1 cellular context compared by ENCODE assay signal in the genomic region with DNA sequence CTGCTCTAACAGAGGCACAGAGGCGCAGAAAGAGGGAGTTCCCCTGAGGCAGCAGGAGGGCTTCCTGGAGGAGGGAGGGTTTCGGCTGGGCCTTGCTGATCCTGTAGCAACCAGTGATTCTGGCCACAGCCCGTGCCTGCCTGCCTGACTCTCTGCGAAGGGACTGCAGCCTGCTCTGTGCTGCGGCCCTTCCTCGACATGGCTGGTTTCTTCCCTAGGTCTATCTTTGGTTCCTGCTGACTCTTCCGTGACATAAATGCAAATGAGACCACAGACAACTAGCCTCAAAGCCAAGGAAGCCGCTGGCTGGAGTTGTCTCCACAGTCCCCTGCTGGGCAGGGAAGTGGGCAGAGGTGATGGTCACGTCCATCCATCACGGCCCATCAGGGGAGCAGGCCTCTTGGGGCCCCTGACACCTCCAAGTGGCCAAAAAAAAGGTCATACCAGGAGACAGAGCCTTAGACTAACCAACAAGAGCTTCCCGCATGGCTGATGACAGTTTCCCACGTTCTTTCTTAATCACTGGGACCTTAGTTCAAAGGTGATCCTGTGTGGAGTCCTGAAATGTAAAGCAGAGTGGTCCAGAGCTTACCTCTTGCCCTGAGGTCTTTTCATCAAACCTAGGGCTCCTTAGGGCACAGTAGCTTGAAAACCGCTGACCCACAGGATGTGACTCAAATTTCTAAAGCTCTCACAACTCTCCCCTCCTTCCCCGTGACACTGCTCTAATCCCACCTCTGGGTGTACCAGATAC.
TF ChIP-seq lines count a peak whose summit lies in the region.

No MANE protein-coding gene starts in this region.

TF ChIP-seq in HepG2, 621 proteins besides CTCF, POLR2A, EP300 and RAD21 (continued from another document and continues in another):
- TF ChIP-seq, protein P1, sequence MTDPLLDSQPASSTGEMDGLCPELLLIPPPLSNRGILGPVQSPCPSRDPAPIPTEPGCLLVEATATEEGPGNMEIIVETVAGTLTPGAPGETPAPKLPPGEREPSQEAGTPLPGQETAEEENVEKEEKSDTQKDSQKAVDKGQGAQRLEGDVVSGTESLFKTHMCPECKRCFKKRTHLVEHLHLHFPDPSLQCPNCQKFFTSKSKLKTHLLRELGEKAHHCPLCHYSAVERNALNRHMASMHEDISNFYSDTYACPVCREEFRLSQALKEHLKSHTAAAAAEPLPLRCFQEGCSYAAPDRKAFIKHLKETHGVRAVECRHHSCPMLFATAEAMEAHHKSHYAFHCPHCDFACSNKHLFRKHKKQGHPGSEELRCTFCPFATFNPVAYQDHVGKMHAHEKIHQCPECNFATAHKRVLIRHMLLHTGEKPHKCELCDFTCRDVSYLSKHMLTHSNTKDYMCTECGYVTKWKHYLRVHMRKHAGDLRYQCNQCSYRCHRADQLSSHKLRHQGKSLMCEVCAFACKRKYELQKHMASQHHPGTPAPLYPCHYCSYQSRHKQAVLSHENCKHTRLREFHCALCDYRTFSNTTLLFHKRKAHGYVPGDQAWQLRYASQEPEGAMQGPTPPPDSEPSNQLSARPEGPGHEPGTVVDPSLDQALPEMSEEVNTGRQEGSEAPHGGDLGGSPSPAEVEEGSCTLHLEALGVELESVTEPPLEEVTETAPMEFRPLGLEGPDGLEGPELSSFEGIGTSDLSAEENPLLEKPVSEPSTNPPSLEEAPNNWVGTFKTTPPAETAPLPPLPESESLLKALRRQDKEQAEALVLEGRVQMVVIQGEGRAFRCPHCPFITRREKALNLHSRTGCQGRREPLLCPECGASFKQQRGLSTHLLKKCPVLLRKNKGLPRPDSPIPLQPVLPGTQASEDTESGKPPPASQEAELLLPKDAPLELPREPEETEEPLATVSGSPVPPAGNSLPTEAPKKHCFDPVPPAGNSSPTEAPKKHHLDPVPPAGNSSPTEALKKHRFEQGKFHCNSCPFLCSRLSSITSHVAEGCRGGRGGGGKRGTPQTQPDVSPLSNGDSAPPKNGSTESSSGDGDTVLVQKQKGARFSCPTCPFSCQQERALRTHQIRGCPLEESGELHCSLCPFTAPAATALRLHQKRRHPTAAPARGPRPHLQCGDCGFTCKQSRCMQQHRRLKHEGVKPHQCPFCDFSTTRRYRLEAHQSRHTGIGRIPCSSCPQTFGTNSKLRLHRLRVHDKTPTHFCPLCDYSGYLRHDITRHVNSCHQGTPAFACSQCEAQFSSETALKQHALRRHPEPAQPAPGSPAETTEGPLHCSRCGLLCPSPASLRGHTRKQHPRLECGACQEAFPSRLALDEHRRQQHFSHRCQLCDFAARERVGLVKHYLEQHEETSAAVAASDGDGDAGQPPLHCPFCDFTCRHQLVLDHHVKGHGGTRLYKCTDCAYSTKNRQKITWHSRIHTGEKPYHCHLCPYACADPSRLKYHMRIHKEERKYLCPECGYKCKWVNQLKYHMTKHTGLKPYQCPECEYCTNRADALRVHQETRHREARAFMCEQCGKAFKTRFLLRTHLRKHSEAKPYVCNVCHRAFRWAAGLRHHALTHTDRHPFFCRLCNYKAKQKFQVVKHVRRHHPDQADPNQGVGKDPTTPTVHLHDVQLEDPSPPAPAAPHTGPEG (CRISPR knock-in tag; IDR thresholded peaks at IDR 0.05) = peak; percentile 52; the same call in 1 of the 2 replicates
- TF ChIP-seq HNF4G (IDR thresholded peaks at IDR 0.05; ENCODE audit: borderline replicate concordance, low read depth, low read length) (peak; percentile 80; the same call in 1 of the 2 replicates), HNF4G (CRISPR knock-in tag; IDR thresholded peaks at IDR 0.05; ENCODE audit: borderline replicate concordance, low read depth) (no peak), NR2C2 (CRISPR knock-in tag; IDR thresholded peaks at IDR 0.05; ENCODE audit: borderline replicate concordance) (peak; percentile 86), NFATC3 (CRISPR knock-in tag; IDR thresholded peaks at IDR 0.05) (no peak), RXRB (CRISPR knock-in tag; IDR thresholded peaks at IDR 0.05; ENCODE audit: borderline replicate concordance) (peak; percentile 74; the same call in 1 of the 2 replicates), RFXAP (CRISPR knock-in tag; IDR thresholded peaks at IDR 0.05; ENCODE audit: borderline replicate concordance) (0 out of 2 replicates have a peak, but pooled peaks have one; percentile 43), ZNF225 (CRISPR knock-in tag; IDR thresholded peaks at IDR 0.05) (peak; percentile 74; the same call in 1 of the 2 replicates), SP5 (CRISPR knock-in tag; IDR thresholded peaks at IDR 0.05; ENCODE audit: borderline replicate concordance, low read depth) (0 out of 2 replicates have a peak, but pooled peaks have one; percentile 13), BORCS8-MEF2B (CRISPR knock-in tag; IDR thresholded peaks at IDR 0.05) (no peak), SPEN (CRISPR knock-in tag; IDR thresholded peaks at IDR 0.05; ENCODE audit: low read depth) (peak; percentile 58; the same call in 1 of the 2 replicates), KLF16 (CRISPR knock-in tag; IDR thresholded peaks at IDR 0.05) (peak in 1 of 2 experiments; percentile 62; a peak in 2 of 4 replicates), GABPB1 (CRISPR knock-in tag; IDR thresholded peaks at IDR 0.05) (peak; percentile 50), CEBPB (IDR thresholded peaks at IDR 0.05; ENCODE audit: borderline replicate concordance, low read depth, low read length) (peak; percentile 75; the same call in 1 of the 2 replicates), ISL2 (CRISPR knock-in tag; IDR thresholded peaks at IDR 0.05) (0 out of 2 replicates have a peak, but pooled peaks have one; percentile 38), ZNF572 (CRISPR knock-in tag; IDR thresholded peaks at IDR 0.05) (0 out of 2 replicates have a peak, but pooled peaks have one; percentile 53), YEATS2 (CRISPR knock-in tag; IDR thresholded peaks at IDR 0.05; ENCODE audit: borderline replicate concordance) (no peak), KDM2A (CRISPR knock-in tag; IDR thresholded peaks at IDR 0.05; ENCODE audit: borderline replicate concordance, low read depth) (no peak), ZNF350 (CRISPR knock-in tag; IDR thresholded peaks at IDR 0.05; ENCODE audit: borderline replicate concordance, low read depth) (0 out of 2 replicates have a peak, but pooled peaks have one; percentile 35), MED1 (CRISPR knock-in tag; IDR thresholded peaks at IDR 0.05) (peak; percentile 74), KDM3A (CRISPR knock-in tag; IDR thresholded peaks at IDR 0.05; ENCODE audit: low read depth) (peak; percentile 38; the same call in 1 of the 2 replicates)
- TF ChIP-seq, protein P2, sequence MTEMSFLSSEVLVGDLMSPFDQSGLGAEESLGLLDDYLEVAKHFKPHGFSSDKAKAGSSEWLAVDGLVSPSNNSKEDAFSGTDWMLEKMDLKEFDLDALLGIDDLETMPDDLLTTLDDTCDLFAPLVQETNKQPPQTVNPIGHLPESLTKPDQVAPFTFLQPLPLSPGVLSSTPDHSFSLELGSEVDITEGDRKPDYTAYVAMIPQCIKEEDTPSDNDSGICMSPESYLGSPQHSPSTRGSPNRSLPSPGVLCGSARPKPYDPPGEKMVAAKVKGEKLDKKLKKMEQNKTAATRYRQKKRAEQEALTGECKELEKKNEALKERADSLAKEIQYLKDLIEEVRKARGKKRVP (CRISPR knock-in tag; IDR thresholded peaks at IDR 0.05) = peak in 1 of 2 experiments; percentile 98; a peak in 2 of 4 replicates
- TF ChIP-seq, protein P3, sequence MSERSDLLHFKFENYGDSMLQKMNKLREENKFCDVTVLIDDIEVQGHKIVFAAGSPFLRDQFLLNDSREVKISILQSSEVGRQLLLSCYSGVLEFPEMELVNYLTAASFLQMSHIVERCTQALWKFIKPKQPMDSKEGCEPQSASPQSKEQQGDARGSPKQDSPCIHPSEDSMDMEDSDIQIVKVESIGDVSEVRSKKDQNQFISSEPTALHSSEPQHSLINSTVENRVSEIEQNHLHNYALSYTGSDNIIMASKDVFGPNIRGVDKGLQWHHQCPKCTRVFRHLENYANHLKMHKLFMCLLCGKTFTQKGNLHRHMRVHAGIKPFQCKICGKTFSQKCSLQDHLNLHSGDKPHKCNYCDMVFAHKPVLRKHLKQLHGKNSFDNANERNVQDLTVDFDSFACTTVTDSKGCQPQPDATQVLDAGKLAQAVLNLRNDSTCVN (CRISPR knock-in tag; IDR thresholded peaks at IDR 0.05; ENCODE audit: borderline replicate concordance) = 0 out of 2 replicates have a peak, but pooled peaks have one; percentile 20
- TF ChIP-seq, protein P4, sequence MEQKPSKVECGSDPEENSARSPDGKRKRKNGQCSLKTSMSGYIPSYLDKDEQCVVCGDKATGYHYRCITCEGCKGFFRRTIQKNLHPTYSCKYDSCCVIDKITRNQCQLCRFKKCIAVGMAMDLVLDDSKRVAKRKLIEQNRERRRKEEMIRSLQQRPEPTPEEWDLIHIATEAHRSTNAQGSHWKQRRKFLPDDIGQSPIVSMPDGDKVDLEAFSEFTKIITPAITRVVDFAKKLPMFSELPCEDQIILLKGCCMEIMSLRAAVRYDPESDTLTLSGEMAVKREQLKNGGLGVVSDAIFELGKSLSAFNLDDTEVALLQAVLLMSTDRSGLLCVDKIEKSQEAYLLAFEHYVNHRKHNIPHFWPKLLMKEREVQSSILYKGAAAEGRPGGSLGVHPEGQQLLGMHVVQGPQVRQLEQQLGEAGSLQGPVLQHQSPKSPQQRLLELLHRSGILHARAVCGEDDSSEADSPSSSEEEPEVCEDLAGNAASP (CRISPR knock-in tag; IDR thresholded peaks at IDR 0.05; ENCODE audit: borderline replicate concordance) = peak; percentile 88
- TF ChIP-seq, protein P5, sequence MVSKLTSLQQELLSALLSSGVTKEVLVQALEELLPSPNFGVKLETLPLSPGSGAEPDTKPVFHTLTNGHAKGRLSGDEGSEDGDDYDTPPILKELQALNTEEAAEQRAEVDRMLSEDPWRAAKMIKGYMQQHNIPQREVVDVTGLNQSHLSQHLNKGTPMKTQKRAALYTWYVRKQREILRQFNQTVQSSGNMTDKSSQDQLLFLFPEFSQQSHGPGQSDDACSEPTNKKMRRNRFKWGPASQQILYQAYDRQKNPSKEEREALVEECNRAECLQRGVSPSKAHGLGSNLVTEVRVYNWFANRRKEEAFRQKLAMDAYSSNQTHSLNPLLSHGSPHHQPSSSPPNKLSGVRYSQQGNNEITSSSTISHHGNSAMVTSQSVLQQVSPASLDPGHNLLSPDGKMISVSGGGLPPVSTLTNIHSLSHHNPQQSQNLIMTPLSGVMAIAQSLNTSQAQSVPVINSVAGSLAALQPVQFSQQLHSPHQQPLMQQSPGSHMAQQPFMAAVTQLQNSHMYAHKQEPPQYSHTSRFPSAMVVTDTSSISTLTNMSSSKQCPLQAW (CRISPR knock-in tag; IDR thresholded peaks at IDR 0.05) = 0 out of 2 replicates have a peak, but pooled peaks have one; percentile 39
- TF ChIP-seq, protein P6, sequence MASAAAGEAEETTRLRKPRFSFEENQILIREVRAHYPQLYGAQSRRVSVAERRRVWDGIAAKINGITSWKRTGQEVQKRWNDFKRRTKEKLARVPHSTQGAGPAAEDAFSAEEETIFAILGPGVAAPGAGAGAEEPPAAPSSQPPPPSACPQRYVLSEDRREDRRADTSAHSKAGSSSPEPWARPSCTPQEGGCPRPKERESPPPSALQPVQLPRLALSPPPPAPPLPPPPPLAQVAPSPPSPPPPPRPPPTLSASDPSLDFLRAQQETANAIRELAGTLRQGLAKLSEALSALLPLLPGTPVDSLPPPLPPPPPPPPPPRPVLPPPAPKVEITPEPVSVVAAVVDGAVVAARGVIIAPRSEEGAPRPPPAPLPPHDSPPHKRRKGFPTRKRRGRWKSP (CRISPR knock-in tag; IDR thresholded peaks at IDR 0.05) = peak; percentile 34; the same call in 1 of the 2 replicates
- TF ChIP-seq, protein P7, sequence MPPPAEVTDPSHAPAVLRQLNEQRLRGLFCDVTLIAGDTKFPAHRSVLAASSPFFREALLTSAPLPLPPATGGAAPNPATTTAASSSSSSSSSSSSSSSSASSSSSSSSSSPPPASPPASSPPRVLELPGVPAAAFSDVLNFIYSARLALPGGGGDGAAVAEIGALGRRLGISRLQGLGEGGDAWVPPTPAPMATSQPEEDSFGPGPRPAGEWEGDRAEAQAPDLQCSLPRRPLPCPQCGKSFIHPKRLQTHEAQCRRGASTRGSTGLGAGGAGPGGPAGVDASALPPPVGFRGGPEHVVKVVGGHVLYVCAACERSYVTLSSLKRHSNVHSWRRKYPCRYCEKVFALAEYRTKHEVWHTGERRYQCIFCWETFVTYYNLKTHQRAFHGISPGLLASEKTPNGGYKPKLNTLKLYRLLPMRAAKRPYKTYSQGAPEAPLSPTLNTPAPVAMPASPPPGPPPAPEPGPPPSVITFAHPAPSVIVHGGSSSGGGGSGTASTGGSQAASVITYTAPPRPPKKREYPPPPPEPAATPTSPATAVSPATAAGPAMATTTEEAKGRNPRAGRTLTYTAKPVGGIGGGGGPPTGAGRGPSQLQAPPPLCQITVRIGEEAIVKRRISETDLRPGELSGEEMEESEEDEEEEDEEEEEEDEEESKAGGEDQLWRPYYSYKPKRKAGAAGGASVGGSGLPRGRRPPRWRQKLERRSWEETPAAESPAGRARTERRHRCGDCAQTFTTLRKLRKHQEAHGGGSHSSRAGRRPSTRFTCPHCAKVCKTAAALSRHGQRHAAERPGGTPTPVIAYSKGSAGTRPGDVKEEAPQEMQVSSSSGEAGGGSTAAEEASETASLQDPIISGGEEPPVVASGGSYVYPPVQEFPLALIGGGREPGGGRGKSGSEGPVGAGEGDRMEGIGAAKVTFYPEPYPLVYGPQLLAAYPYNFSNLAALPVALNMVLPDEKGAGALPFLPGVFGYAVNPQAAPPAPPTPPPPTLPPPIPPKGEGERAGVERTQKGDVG (CRISPR knock-in tag; IDR thresholded peaks at IDR 0.05; ENCODE audit: borderline replicate concordance) = peak; percentile 85; the same call in 1 of the 2 replicates
- TF ChIP-seq, protein P8, sequence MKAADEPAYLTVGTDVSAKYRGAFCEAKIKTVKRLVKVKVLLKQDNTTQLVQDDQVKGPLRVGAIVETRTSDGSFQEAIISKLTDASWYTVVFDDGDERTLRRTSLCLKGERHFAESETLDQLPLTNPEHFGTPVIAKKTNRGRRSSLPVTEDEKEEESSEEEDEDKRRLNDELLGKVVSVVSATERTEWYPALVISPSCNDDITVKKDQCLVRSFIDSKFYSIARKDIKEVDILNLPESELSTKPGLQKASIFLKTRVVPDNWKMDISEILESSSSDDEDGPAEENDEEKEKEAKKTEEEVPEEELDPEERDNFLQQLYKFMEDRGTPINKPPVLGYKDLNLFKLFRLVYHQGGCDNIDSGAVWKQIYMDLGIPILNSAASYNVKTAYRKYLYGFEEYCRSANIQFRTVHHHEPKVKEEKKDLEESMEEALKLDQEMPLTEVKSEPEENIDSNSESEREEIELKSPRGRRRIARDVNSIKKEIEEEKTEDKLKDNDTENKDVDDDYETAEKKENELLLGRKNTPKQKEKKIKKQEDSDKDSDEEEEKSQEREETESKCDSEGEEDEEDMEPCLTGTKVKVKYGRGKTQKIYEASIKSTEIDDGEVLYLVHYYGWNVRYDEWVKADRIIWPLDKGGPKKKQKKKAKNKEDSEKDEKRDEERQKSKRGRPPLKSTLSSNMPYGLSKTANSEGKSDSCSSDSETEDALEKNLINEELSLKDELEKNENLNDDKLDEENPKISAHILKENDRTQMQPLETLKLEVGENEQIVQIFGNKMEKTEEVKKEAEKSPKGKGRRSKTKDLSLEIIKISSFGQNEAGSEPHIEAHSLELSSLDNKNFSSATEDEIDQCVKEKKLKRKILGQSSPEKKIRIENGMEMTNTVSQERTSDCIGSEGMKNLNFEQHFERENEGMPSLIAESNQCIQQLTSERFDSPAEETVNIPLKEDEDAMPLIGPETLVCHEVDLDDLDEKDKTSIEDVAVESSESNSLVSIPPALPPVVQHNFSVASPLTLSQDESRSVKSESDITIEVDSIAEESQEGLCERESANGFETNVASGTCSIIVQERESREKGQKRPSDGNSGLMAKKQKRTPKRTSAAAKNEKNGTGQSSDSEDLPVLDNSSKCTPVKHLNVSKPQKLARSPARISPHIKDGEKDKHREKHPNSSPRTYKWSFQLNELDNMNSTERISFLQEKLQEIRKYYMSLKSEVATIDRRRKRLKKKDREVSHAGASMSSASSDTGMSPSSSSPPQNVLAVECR (CRISPR knock-in tag; IDR thresholded peaks at IDR 0.05; ENCODE audit: borderline replicate concordance) = peak; percentile 45; the same call in 1 of the 2 replicates
